ENCODE assay signal across 11 cellular contexts in genomic region chr14:104436047-104436531, GRCh38.
DNase-seq lines count a peak whose midpoint lies in the region; ATAC-seq and TF ChIP-seq lines count a peak whose summit lies in the region.
"Had no signal": no experiment of that assay in that cellular context is flagged by ENCODE, and none has a peak within 500 bp of the region (broad histone marks: within the 10 kb centered on the region; RNA-seq: fewer than 3 reads in every experiment).

No MANE protein-coding gene starts in this region.

- H3K9me3 ChIP-seq in T-helper 17 cell (ENCODE audit: control insufficient read depth, low read length, poor library complexity, severe bottlenecking), result no peaks in the 10 kb centered on the region

- H3K27ac ChIP-seq in dorsolateral prefrontal cortex, result peak overlapping the region in 8 of 59 donors; percentile 1 to 57 (median 22)
- no peak overlapping the region for H3K27ac ChIP-seq in urinary bladder (ENCODE audit: low read depth)

- intact Hi-C loops in dorsolateral prefrontal cortex (cut with DNase I), result no loop called here

- peaks cover 0 to 6% (median 0%) of the 10 kb centered on the region in 45 donors for H3K27me3 ChIP-seq in dorsolateral prefrontal cortex

- TF ChIP-seq CTCF in dorsolateral prefrontal cortex (IDR thresholded peaks at IDR 0.05 in 54 of 56, conservative IDR thresholded peaks at IDR 0.05 in 2 of 56; ENCODE audit: low read depth in 1 of 56, partially characterized antibody in 56 of 56), result no peak

- ATAC-seq in T-helper 17 cell, result no peak
- no peak for ATAC-seq in HG03097 (IDR thresholded peaks at IDR 0.05; ENCODE audit: low FRiP score, unreplicated experiment)

- 15% methylated on average over 18 of the region's 18 CpGs for WGBS in urinary bladder

- H3K36me3 ChIP-seq in urinary bladder (ENCODE audit: insufficient read depth), result no peaks in the 10 kb centered on the region

- H3K4me1 ChIP-seq in urinary bladder (ENCODE audit: insufficient read depth), result no peaks in the 10 kb centered on the region

- H3K4me3 ChIP-seq in dorsolateral prefrontal cortex, result peak overlapping the region in 34 of 59 donors; percentile 2 to 51 (median 27)
- peak overlapping the region; percentile 16 for H3K4me3 ChIP-seq in urinary bladder (ENCODE audit: low read depth, low read length)

- H3K4me1 Mint-ChIP-seq in T-helper 17 cell, result peaks cover 3% of the 10 kb centered on the region

- H3K4me3 Mint-ChIP-seq in T-helper 17 cell, result no peak overlapping the region
- H3K4me3 Mint-ChIP-seq: HFFc6 had no signal

- peaks cover 4% of the 10 kb centered on the region for H3K27me3 Mint-ChIP-seq in T-helper 17 cell

- peak; percentile 13 for DNase-seq in activated CD8-positive, alpha-beta memory T cell treated with anti-CD3 and anti-CD28 coated beads, Interleukin-2, amount 50 U/mL, for 4 hours
- DNase-seq in activated CD8-positive, alpha-beta memory T cell treated with anti-CD3 and anti-CD28 coated beads, Interleukin-2, amount 50 U/mL, for 48 hours, result no peak
- DNase-seq in dorsolateral prefrontal cortex, result peak in 6 of 10 donors; percentile 18 to 46 (median 39)
- DNase-seq in medulla oblongata (ENCODE audit: extremely low spot score), result peak; percentile 17
- no peak for DNase-seq in activated CD4-positive, alpha-beta T cell treated with anti-CD3 and anti-CD28 coated beads for 48 hours
- no peak for DNase-seq in T-helper 17 cell
- DNase-seq: HFFc6; NCI-H2171 treated with DMSO at 0.1 percent for 48 hours; stimulated activated CD8-positive, alpha-beta memory T cell treated with anti-CD3 and anti-CD28 coated beads, Interleukin-4, amount 100 ng/mL, for 48 hours had no signal

- no peaks in the 10 kb centered on the region for H3K36me3 Mint-ChIP-seq in T-helper 17 cell (ENCODE audit: low read depth)

- H3K27ac Mint-ChIP-seq in T-helper 17 cell, result no peak overlapping the region
- H3K27ac Mint-ChIP-seq: HFFc6 had no signal

Comparison
In these comparisons a context has a peak if more than half of its experiments do, and no peak if none do; other contexts are left out.
1. DNase-seq: peak in activated CD8-positive, alpha-beta memory T cell treated with anti-CD3 and anti-CD28 coated beads, Interleukin-2, amount 50 U/mL, for 4 hours (single experiment), dorsolateral prefrontal cortex (6 of 10) and medulla oblongata (single experiment); none in activated CD8-positive, alpha-beta memory T cell treated with anti-CD3 and anti-CD28 coated beads, Interleukin-2, amount 50 U/mL, for 48 hours (single experiment), activated CD4-positive, alpha-beta T cell treated with anti-CD3 and anti-CD28 coated beads for 48 hours (single experiment) and T-helper 17 cell (0 of 3).